Comparison of ENCODE assay signal across 18 cellular contexts in the genomic region with DNA sequence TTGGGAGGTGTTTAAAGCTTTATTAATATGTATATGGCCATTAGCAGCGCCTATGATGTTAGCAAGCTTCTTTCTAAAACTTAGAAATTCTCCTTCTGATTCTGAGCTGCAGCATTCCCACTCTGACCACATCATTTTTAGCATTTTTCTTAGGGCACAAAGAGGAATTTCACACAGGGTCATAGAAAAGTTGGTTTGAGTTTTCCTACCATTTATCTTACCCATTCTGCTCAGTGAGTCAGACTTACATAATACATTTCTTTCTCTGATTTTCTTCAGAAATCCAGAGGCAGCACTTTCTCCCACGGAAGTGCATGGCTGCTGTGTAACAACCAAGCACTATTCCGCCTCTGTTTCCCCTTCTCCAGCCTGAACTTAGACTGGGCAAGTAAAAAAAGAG.
DNase-seq lines count a peak whose midpoint lies in the region; ATAC-seq, FAIRE-seq and TF ChIP-seq lines count a peak whose summit lies in the region.
"Had no signal": no experiment of that assay in that cellular context is flagged by ENCODE, and none has a peak within 500 bp of the region (broad histone marks: within the 10 kb centered on the region; RNA-seq: fewer than 3 reads in every experiment).

No MANE protein-coding gene starts in this region.

- POLR2A ChIA-PET in H1 (lab: Charles Lee; ENCODE audit: partially characterized antibody), result no interaction called here

- H3K36me3 ChIP-seq in H1 (ENCODE audit: control insufficient read depth in 2 of 4, insufficient read depth in 4 of 4, low read length in 3 of 4) (peaks cover 0 to 3% (median 0%) of the 10 kb centered on the region in 4 experiments; a peak in 1 of 8 replicates), mesodermal cell (ENCODE audit: control insufficient read depth, insufficient read depth, low read length) (no peaks in the 10 kb centered on the region), left ventricle myocardium inferior (no peaks in the 10 kb centered on the region), small intestine (ENCODE audit: control insufficient read depth in 2 of 2, insufficient read depth in 2 of 2, low read length in 2 of 2) (no peaks in the 10 kb centered on the region)
- H3K36me3 ChIP-seq: gastrocnemius medialis, transverse colon had no signal

- CTCF ChIA-PET in H1 (lab: Charles Lee; ENCODE audit: partially characterized antibody), result interaction anchor here (1.3 to 2.2 kb wide), 5 partner anchors 12 to 165 kb away, joined by 3 to 6 read pairs (median 3); no protein-coding TSS in a partner anchor

- no peak overlapping the region for H3K18ac ChIP-seq in H1 (ENCODE audit: extremely low read depth, low read length)

- no peak for TF ChIP-seq EP300 in H1 (IDR thresholded peaks at IDR 0.05; ENCODE audit: borderline replicate concordance in 1 of 2, low read depth in 2 of 2, low read length in 2 of 2)

- H3K23me2 ChIP-seq in H1 (ENCODE audit: low read depth, low read length), result no peaks in the 10 kb centered on the region

- no peak overlapping the region for H2AFZ ChIP-seq in H1 (ENCODE audit: low read length)

- no peak overlapping the region for H3K14ac ChIP-seq in H1 (ENCODE audit: insufficient read length)

- no peak overlapping the region for H4K5ac ChIP-seq in H1 (ENCODE audit: insufficient read length, low read depth, low read length)

- 0 out of 2 replicates have a peak overlapping the region, but pooled peaks have one; percentile 29 for H2BK12ac ChIP-seq in H1 (ENCODE audit: low read depth, low read length)

- H3K4me1 ChIP-seq in H1 (replicated peaks in 1 of 4; ENCODE audit: control insufficient read depth in 3 of 4, insufficient read depth in 4 of 4, low read length in 3 of 4), result peaks cover 0 to 4% (median 0%) of the 10 kb centered on the region in 4 experiments; a peak in 3 of 7 replicates
- H3K4me1 ChIP-seq in mesodermal cell (ENCODE audit: control insufficient read depth, insufficient read depth, low read length, poor library complexity, severe bottlenecking), result peaks cover 13% of the 10 kb centered on the region
- peaks cover 11% of the 10 kb centered on the region for H3K4me1 ChIP-seq in left ventricle myocardium inferior
- H3K4me1 ChIP-seq in small intestine (ENCODE audit: control insufficient read depth in 2 of 2, insufficient read depth in 1 of 2, low read depth in 1 of 2, low read length in 1 of 2), result no peaks in the 10 kb centered on the region
- H3K4me1 ChIP-seq: gastrocnemius medialis, transverse colon had no signal

- H3K79me1 ChIP-seq in H1 (ENCODE audit: low read depth, low read length), result no peaks in the 10 kb centered on the region

- H2BK5ac ChIP-seq in H1 (ENCODE audit: low read depth, low read length), result no peak overlapping the region

- ATAC-seq in HG03432 (IDR thresholded peaks at IDR 0.05; ENCODE audit: unreplicated experiment), result no peak
- ATAC-seq: gastrocnemius medialis had no signal

- intact Hi-C loops in left ventricle myocardium inferior (cut with micrococcal nuclease), result no loop called here

- TF ChIP-seq POLR2A in H1 (IDR thresholded peaks at IDR 0.05; ENCODE audit: control extremely low read depth in 1 of 2, low read depth in 2 of 2, low read length in 2 of 2), result no peak

- no peak overlapping the region for H3K9ac ChIP-seq in H1 (replicated peaks in 1 of 4; ENCODE audit: extremely low read depth in 1 of 4, low read depth in 3 of 4, low read length in 3 of 4)

- no peak overlapping the region for H3K4ac ChIP-seq in H1 (replicated peaks; ENCODE audit: insufficient read length, low read depth, low read length)

- TF ChIP-seq RAD21 in H1 (IDR thresholded peaks at IDR 0.05 in 1 of 2, conservative IDR thresholded peaks at IDR 0.05 in 1 of 2; ENCODE audit: low read depth in 2 of 2, low read length in 2 of 2), result no peak

- no peak overlapping the region for H3K23ac ChIP-seq in H1 (ENCODE audit: insufficient read length)

- H3K27ac ChIP-seq in H1 (ENCODE audit: low read depth, low read length), result no peak overlapping the region
- peak overlapping the region; percentile 7 for H3K27ac ChIP-seq in mesodermal cell (ENCODE audit: low read depth, low read length, severe bottlenecking)
- no peak overlapping the region for H3K27ac ChIP-seq in left ventricle myocardium inferior (replicated peaks)
- H3K27ac ChIP-seq in small intestine (ENCODE audit: low read depth in 1 of 2, low read length in 1 of 2), result no peak overlapping the region
- H3K27ac ChIP-seq: dorsolateral prefrontal cortex, gastrocnemius medialis, transverse colon had no signal

- H3K4me3 ChIP-seq in AG10803 (ENCODE audit: low read length) (no peak overlapping the region), H1 (ENCODE audit: extremely low read depth in 1 of 4, insufficient read depth in 2 of 4, low read depth in 3 of 4, low read length in 4 of 4) (no peak overlapping the region), mesodermal cell (ENCODE audit: extremely low read depth, insufficient read depth, low read length, poor library complexity, severe bottlenecking) (no peak overlapping the region), left ventricle myocardium inferior (no peak overlapping the region), small intestine (ENCODE audit: low read depth in 1 of 2, low read length in 2 of 2) (no peak overlapping the region)
- H3K4me3 ChIP-seq: dorsolateral prefrontal cortex, gastrocnemius medialis, transverse colon had no signal

- H3K4me2 ChIP-seq in H1 (ENCODE audit: insufficient read depth in 1 of 2, low read depth in 2 of 2, low read length in 2 of 2), result no peak overlapping the region

- no peaks in the 10 kb centered on the region for H3K27me3 ChIP-seq in H1 (replicated peaks in 1 of 4; ENCODE audit: control insufficient read depth in 3 of 4, extremely low read depth in 1 of 4, insufficient read depth in 3 of 4, low read length in 3 of 4)
- H3K27me3 ChIP-seq in left ventricle myocardium inferior (ENCODE audit: low read depth), result no peaks in the 10 kb centered on the region
- H3K27me3 ChIP-seq in small intestine (ENCODE audit: control insufficient read depth in 2 of 2, insufficient read depth in 2 of 2, low read length in 2 of 2), result no peaks in the 10 kb centered on the region
- H3K27me3 ChIP-seq: dorsolateral prefrontal cortex, gastrocnemius medialis, transverse colon had no signal

- H4K20me1 ChIP-seq in H1 (replicated peaks in 1 of 2; ENCODE audit: control insufficient read depth in 1 of 2, insufficient read depth in 2 of 2, low read length in 2 of 2), result no peaks in the 10 kb centered on the region

- FAIRE-seq in H1 (lab: Jason Lieb, UNC), result no peak
- no peak for FAIRE-seq in small intestine (lab: Jason Lieb, UNC)
- FAIRE-seq: GM12892 had no signal

- TF ChIP-seq CTCF in AG10803 (conservative IDR thresholded peaks at IDR 0.05; ENCODE audit: low read length), result no peak
- no peak for TF ChIP-seq CTCF in H1 (IDR thresholded peaks at IDR 0.05; ENCODE audit: control extremely low read depth in 1 of 3, insufficient read depth in 1 of 3, low read depth in 1 of 3, low read length in 3 of 3)
- no peak for TF ChIP-seq CTCF in left ventricle myocardium inferior (IDR thresholded peaks at IDR 0.05; ENCODE audit: borderline replicate concordance)

- peak overlapping the region; percentile 28; the same call in 1 of the 2 replicates for H2BK20ac ChIP-seq in H1 (ENCODE audit: low read length)

- no peak overlapping the region for H3K56ac ChIP-seq in H1 (replicated peaks; ENCODE audit: insufficient read length, low read depth, low read length)

- H4K91ac ChIP-seq in H1 (replicated peaks; ENCODE audit: insufficient read length, low read length), result no peak overlapping the region

- H3K9me3 ChIP-seq in H1 (ENCODE audit: insufficient read depth in 2 of 2, low read depth in 1 of 2, low read length in 1 of 2) (no peaks in the 10 kb centered on the region), mesodermal cell (ENCODE audit: control insufficient read depth, low read length) (no peaks in the 10 kb centered on the region), left ventricle myocardium inferior (replicated peaks) (no peaks in the 10 kb centered on the region), small intestine (ENCODE audit: control insufficient read depth, low read depth) (no peaks in the 10 kb centered on the region)
- H3K9me3 ChIP-seq: gastrocnemius medialis, transverse colon had no signal

- DNase-seq in AG10803 (ENCODE audit: low read depth) (peak; percentile 96), M059J (ENCODE audit: low read depth) (peak; percentile 74), H1 (ENCODE audit: low read depth in 1 of 2, low spot score in 2 of 2) (no peak), left ventricle myocardium inferior (no peak), small intestine (no peak)
- DNase-seq in activated CD4-positive, alpha-beta T cell treated with anti-CD3 and anti-CD28 coated beads, Interleukin-2, amount 50 U/mL, for 1 hour, result no peak
- DNase-seq: activated CD4-positive, CD25-positive, alpha-beta regulatory T cell treated with anti-CD3 and anti-CD28 coated beads, Interleukin-2, amount 50 U/mL, for 72 hours; activated T-cell treated with anti-CD3 and anti-CD28 coated beads, Interleukin-2, amount 50 U/mL, for 24 hours; anterior cingulate cortex; C1 segment of cervical spinal cord; DND-41; dorsolateral prefrontal cortex; gastrocnemius medialis; NCI-H1105 treated with DMSO at 0.1 percent for 48 hours; transverse colon had no signal

- 85% methylated on average over 3 of the region's 3 CpGs; no CpG with 5 or more reads in 1 of the 2 experiments for WGBS in H1 (ENCODE audit: extremely low coverage in 1 of 2, insufficient coverage in 1 of 2, insufficient read length in 1 of 2, insufficient replicate concordance in 2 of 2, low coverage in 1 of 2, low lambda C conversion rate in 2 of 2, missing lambda C conversion rate in 1 of 2), 2 experiments
- WGBS in mesodermal cell (ENCODE audit: insufficient coverage in 2 of 2), 2 experiments, result 84 to 90% methylated on average over 2 of the region's 3 CpGs
- 81 to 97% (median 91%) methylated on average over 3 of the region's 3 CpGs for WGBS in small intestine, 3 donors

- no peaks in the 10 kb centered on the region for H3K79me2 ChIP-seq in H1 (ENCODE audit: control insufficient read depth in 1 of 2, insufficient read depth in 2 of 2, low read length in 2 of 2)

- no peak overlapping the region for H2BK120ac ChIP-seq in H1 (replicated peaks; ENCODE audit: low read depth, low read length)

- H2AK5ac ChIP-seq in H1 (ENCODE audit: low read depth, low read length), result no peak overlapping the region

- H2BK15ac ChIP-seq in H1 (ENCODE audit: low read length), result 0 out of 2 replicates have a peak overlapping the region, but pooled peaks have one; percentile 14

- no peak overlapping the region for H4K8ac ChIP-seq in H1 (ENCODE audit: extremely low read depth, insufficient read depth, low read length)

TF ChIP-seq in H1, 55 proteins besides CTCF, POLR2A, EP300 and RAD21 (continues in another document):
- TF ChIP-seq CTBP2 (IDR thresholded peaks at IDR 0.05; ENCODE audit: borderline replicate concordance, insufficient read depth, insufficient read length, low read length) (no peak), CHD2 (IDR thresholded peaks at IDR 0.05; ENCODE audit: low read length) (no peak), KDM5A (IDR thresholded peaks at IDR 0.05; ENCODE audit: low read length) (no peak), CREB1 (IDR thresholded peaks at IDR 0.05) (no peak), SRF (IDR thresholded peaks at IDR 0.05; ENCODE audit: low read depth, low read length) (no peak)
- TF ChIP-seq, protein P1, sequence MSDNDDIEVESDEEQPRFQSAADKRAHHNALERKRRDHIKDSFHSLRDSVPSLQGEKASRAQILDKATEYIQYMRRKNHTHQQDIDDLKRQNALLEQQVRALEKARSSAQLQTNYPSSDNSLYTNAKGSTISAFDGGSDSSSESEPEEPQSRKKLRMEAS (IDR thresholded peaks at IDR 0.05), result no peak

Comparison
In these comparisons a context has a peak if more than half of its experiments do, and no peak if none do; other contexts are left out.
1. DNase-seq: peak in AG10803 (single experiment) and M059J (single experiment); none in H1 (0 of 2), left ventricle myocardium inferior (single experiment), small intestine (single experiment) and activated CD4-positive, alpha-beta T cell treated with anti-CD3 and anti-CD28 coated beads, Interleukin-2, amount 50 U/mL, for 1 hour (single experiment).